1 cellular context compared by ENCODE assay signal in the genomic region with DNA sequence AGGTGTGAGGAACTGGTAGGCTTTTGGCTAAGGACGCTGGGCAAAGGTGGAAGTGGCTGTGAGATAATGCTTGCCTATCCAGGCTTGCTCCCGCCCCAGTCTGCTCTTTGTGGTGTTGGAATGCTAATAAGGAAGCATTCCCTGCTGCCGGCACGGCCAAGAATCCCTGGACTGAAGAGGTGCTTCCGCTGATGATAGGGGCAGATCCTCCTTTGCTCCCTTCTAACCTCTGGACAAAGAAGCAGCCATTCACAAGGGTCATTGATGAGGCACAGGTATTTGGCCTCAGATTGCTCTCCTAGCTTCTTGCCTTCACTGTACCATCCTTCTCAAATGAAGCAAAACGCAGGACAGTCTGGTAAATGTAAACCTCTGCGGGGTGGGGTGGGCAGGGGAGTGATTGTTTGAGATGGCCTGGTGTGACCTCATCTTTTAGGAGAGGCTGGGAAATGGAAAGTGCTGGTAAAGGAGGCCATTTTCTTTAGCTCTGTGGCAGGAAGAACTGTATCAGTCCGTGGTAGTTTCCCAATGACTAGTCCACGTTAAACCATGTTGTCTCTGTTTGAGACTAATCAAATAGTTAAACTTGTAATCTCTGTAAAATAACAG.
A peak's percentile ranks its signal among the peaks of the same experiment; 100 is the strongest.
TF ChIP-seq lines count a peak whose summit lies in the region.

No MANE protein-coding gene starts in this region.

TF ChIP-seq in HepG2, 621 proteins besides CTCF, POLR2A, EP300 and RAD21 (continued from another document and continues in another):
- TF ChIP-seq ZNF503 (CRISPR knock-in tag; IDR thresholded peaks at IDR 0.05) (no peak), FLYWCH1 (CRISPR knock-in tag; IDR thresholded peaks at IDR 0.05) (no peak), MTA1 (CRISPR knock-in tag; IDR thresholded peaks at IDR 0.05; ENCODE audit: borderline replicate concordance) (no peak), WIZ (CRISPR knock-in tag; IDR thresholded peaks at IDR 0.05) (0 out of 2 replicates have a peak, but pooled peaks have one; percentile 60), PPARG (CRISPR knock-in tag; conservative IDR thresholded peaks at IDR 0.05) (no peak), ZFP90 (CRISPR knock-in tag; IDR thresholded peaks at IDR 0.05; ENCODE audit: borderline replicate concordance) (no peak), ZBTB46 (CRISPR knock-in tag; IDR thresholded peaks at IDR 0.05; ENCODE audit: borderline replicate concordance) (no peak), ZNF564 (CRISPR knock-in tag; IDR thresholded peaks at IDR 0.05) (no peak), HDAC2 (CRISPR knock-in tag; IDR thresholded peaks at IDR 0.05) (peak; percentile 7; the same call in 1 of the 2 replicates), ZNF33B (CRISPR knock-in tag; IDR thresholded peaks at IDR 0.05) (no peak), RAD51 (IDR thresholded peaks at IDR 0.05; ENCODE audit: borderline replicate concordance) (no peak), SAP130 (CRISPR knock-in tag; IDR thresholded peaks at IDR 0.05; ENCODE audit: low read depth) (peak; percentile 70; the same call in 1 of the 2 replicates), ZNF691 (CRISPR knock-in tag; IDR thresholded peaks at IDR 0.05; ENCODE audit: borderline replicate concordance, low read depth) (peak; percentile 43; the same call in 1 of the 2 replicates), GTF2F1 (IDR thresholded peaks at IDR 0.05; ENCODE audit: low read length) (no peak), ZNF614 (CRISPR knock-in tag; IDR thresholded peaks at IDR 0.05; ENCODE audit: borderline replicate concordance) (no peak), SSRP1 (CRISPR knock-in tag; IDR thresholded peaks at IDR 0.05) (0 out of 2 replicates have a peak, but pooled peaks have one; percentile 20), HHEX (CRISPR knock-in tag; IDR thresholded peaks at IDR 0.05) (no peak), ZNF17 (CRISPR knock-in tag; IDR thresholded peaks at IDR 0.05) (no peak), PLSCR1 (CRISPR knock-in tag; IDR thresholded peaks at IDR 0.05; ENCODE audit: borderline replicate concordance) (no peak), ZZZ3 (CRISPR knock-in tag; IDR thresholded peaks at IDR 0.05; ENCODE audit: borderline replicate concordance) (no peak), EHMT2 (IDR thresholded peaks at IDR 0.05; ENCODE audit: borderline replicate concordance, low read depth, low read length) (no peak), ZNF558 (CRISPR knock-in tag; IDR thresholded peaks at IDR 0.05; ENCODE audit: borderline replicate concordance) (0 out of 2 replicates have a peak, but pooled peaks have one; percentile 42), ZNF629 (CRISPR knock-in tag; conservative IDR thresholded peaks at IDR 0.05) (no peak), ZNF660 (CRISPR knock-in tag; IDR thresholded peaks at IDR 0.05; ENCODE audit: borderline replicate concordance, low read depth) (no peak), ZNF567 (CRISPR knock-in tag; IDR thresholded peaks at IDR 0.05; ENCODE audit: borderline replicate concordance) (no peak), HDAC1 (CRISPR knock-in tag; IDR thresholded peaks at IDR 0.05) (0 out of 2 replicates have a peak, but pooled peaks have one; percentile 30), ZNF510 (CRISPR knock-in tag; IDR thresholded peaks at IDR 0.05; ENCODE audit: low read depth) (no peak), SP5 (CRISPR knock-in tag; IDR thresholded peaks at IDR 0.05; ENCODE audit: borderline replicate concordance, low read depth) (0 out of 2 replicates have a peak, but pooled peaks have one; percentile 8), PATZ1 (CRISPR knock-in tag; IDR thresholded peaks at IDR 0.05) (no peak), ZSCAN9 (CRISPR knock-in tag; IDR thresholded peaks at IDR 0.05; ENCODE audit: borderline replicate concordance) (no peak), JUNB (CRISPR knock-in tag; IDR thresholded peaks at IDR 0.05; ENCODE audit: borderline replicate concordance) (no peak), JUN (CRISPR knock-in tag; IDR thresholded peaks at IDR 0.05) (no peak), RBAK (CRISPR knock-in tag; IDR thresholded peaks at IDR 0.05) (no peak), POLR2AphosphoS5 (IDR thresholded peaks at IDR 0.05; ENCODE audit: low read depth, low read length) (0 out of 2 replicates have a peak, but pooled peaks have one; percentile 46), TGIF2 (CRISPR knock-in tag; IDR thresholded peaks at IDR 0.05) (0 out of 2 replicates have a peak, but pooled peaks have one; percentile 12), ZMYM4 (CRISPR knock-in tag; IDR thresholded peaks at IDR 0.05) (peak; percentile 25; the same call in 1 of the 2 replicates), ZFP1 (CRISPR knock-in tag; IDR thresholded peaks at IDR 0.05) (no peak), FOXC1 (CRISPR knock-in tag; IDR thresholded peaks at IDR 0.05; ENCODE audit: borderline replicate concordance) (0 out of 2 replicates have a peak, but pooled peaks have one; percentile 35), ZNF446 (CRISPR knock-in tag; IDR thresholded peaks at IDR 0.05) (no peak), KLF16 (CRISPR knock-in tag; IDR thresholded peaks at IDR 0.05) (no peak), RELA (CRISPR knock-in tag; IDR thresholded peaks at IDR 0.05) (no peak), TEAD3 (CRISPR knock-in tag; optimal IDR thresholded peaks at IDR 0.05; ENCODE audit: borderline replicate concordance) (peak; percentile 84), ZNF556 (CRISPR knock-in tag; IDR thresholded peaks at IDR 0.05; ENCODE audit: borderline replicate concordance) (0 out of 2 replicates have a peak, but pooled peaks have one; percentile 25), SRSF4 (IDR thresholded peaks at IDR 0.05; ENCODE audit: low read depth, low read length, poor library complexity, severe bottlenecking) (no peak), ZNF773 (CRISPR knock-in tag; IDR thresholded peaks at IDR 0.05; ENCODE audit: borderline replicate concordance) (no peak), CBX1 (IDR thresholded peaks at IDR 0.05; ENCODE audit: low read depth) (no peak), ZNF263 (CRISPR knock-in tag; IDR thresholded peaks at IDR 0.05) (no peak), ZNF724P (CRISPR knock-in tag; IDR thresholded peaks at IDR 0.05; ENCODE audit: borderline replicate concordance) (0 out of 2 replicates have a peak, but pooled peaks have one; percentile 46), ZNF12 (CRISPR knock-in tag; IDR thresholded peaks at IDR 0.05) (no peak), NFE2L2 (IDR thresholded peaks at IDR 0.05; ENCODE audit: low read length) (no peak), ZFY (CRISPR knock-in tag; IDR thresholded peaks at IDR 0.05) (no peak), POLR2AphosphoS2 (IDR thresholded peaks at IDR 0.05; ENCODE audit: low read depth, low read length) (no peak), THAP7 (CRISPR knock-in tag; IDR thresholded peaks at IDR 0.05) (no peak)
- TF ChIP-seq, protein P1, sequence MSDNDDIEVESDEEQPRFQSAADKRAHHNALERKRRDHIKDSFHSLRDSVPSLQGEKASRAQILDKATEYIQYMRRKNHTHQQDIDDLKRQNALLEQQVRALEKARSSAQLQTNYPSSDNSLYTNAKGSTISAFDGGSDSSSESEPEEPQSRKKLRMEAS (IDR thresholded peaks at IDR 0.05): 0 out of 2 replicates have a peak, but pooled peaks have one; percentile 33
- TF ChIP-seq, protein P2, sequence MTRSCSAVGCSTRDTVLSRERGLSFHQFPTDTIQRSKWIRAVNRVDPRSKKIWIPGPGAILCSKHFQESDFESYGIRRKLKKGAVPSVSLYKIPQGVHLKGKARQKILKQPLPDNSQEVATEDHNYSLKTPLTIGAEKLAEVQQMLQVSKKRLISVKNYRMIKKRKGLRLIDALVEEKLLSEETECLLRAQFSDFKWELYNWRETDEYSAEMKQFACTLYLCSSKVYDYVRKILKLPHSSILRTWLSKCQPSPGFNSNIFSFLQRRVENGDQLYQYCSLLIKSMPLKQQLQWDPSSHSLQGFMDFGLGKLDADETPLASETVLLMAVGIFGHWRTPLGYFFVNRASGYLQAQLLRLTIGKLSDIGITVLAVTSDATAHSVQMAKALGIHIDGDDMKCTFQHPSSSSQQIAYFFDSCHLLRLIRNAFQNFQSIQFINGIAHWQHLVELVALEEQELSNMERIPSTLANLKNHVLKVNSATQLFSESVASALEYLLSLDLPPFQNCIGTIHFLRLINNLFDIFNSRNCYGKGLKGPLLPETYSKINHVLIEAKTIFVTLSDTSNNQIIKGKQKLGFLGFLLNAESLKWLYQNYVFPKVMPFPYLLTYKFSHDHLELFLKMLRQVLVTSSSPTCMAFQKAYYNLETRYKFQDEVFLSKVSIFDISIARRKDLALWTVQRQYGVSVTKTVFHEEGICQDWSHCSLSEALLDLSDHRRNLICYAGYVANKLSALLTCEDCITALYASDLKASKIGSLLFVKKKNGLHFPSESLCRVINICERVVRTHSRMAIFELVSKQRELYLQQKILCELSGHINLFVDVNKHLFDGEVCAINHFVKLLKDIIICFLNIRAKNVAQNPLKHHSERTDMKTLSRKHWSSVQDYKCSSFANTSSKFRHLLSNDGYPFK (CRISPR knock-in tag; IDR thresholded peaks at IDR 0.05; ENCODE audit: borderline replicate concordance): 0 out of 2 replicates have a peak, but pooled peaks have one; percentile 9
- TF ChIP-seq, protein P3, sequence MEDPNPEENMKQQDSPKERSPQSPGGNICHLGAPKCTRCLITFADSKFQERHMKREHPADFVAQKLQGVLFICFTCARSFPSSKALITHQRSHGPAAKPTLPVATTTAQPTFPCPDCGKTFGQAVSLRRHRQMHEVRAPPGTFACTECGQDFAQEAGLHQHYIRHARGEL (CRISPR knock-in tag; IDR thresholded peaks at IDR 0.05): no peak
- TF ChIP-seq, protein P4, sequence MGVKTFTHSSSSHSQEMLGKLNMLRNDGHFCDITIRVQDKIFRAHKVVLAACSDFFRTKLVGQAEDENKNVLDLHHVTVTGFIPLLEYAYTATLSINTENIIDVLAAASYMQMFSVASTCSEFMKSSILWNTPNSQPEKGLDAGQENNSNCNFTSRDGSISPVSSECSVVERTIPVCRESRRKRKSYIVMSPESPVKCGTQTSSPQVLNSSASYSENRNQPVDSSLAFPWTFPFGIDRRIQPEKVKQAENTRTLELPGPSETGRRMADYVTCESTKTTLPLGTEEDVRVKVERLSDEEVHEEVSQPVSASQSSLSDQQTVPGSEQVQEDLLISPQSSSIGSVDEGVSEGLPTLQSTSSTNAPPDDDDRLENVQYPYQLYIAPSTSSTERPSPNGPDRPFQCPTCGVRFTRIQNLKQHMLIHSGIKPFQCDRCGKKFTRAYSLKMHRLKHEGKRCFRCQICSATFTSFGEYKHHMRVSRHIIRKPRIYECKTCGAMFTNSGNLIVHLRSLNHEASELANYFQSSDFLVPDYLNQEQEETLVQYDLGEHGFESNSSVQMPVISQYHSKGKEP (CRISPR knock-in tag; IDR thresholded peaks at IDR 0.05): no peak
